ENCODE assay signal across 1 cellular context in genomic region chr16:88971371-88972097, GRCh38.
TF ChIP-seq lines count a peak whose summit lies in the region.

No MANE protein-coding gene starts in this region.

TF ChIP-seq in GM12878, 131 proteins besides CTCF, POLR2A, EP300 and RAD21 (continued from another document and continues in another):
- TF ChIP-seq POU2F2 (IDR thresholded peaks at IDR 0.05; ENCODE audit: borderline replicate concordance, low read depth, low read length) (peak; percentile 84; the same call in 2 of the 3 replicates), IKZF1 (conservative IDR thresholded peaks at IDR 0.05) (peak; percentile 99), ASH2L (IDR thresholded peaks at IDR 0.05; ENCODE audit: borderline replicate concordance, low read depth) (no peak), MXI1 (IDR thresholded peaks at IDR 0.05; ENCODE audit: low read depth, low read length) (peak; percentile 53; the same call in 1 of the 2 replicates), ZNF217 (IDR thresholded peaks at IDR 0.05) (peak; percentile 99), PBX3 (IDR thresholded peaks at IDR 0.05; ENCODE audit: insufficient replicate concordance, low read depth, low read length) (no peak), ZNF687 (IDR thresholded peaks at IDR 0.05) (peak; percentile 76; the same call in 1 of the 2 replicates), E4F1 (IDR thresholded peaks at IDR 0.05; ENCODE audit: borderline replicate concordance, partially characterized antibody) (peak; percentile 50), YY1 (IDR thresholded peaks at IDR 0.05; ENCODE audit: low read depth, low read length) (0 out of 2 replicates have a peak, but pooled peaks have one; percentile 44), RELB (IDR thresholded peaks at IDR 0.05; ENCODE audit: low read depth) (peak; percentile 97), DPF2 (IDR thresholded peaks at IDR 0.05) (peak; percentile 97), MTA2 (IDR thresholded peaks at IDR 0.05; ENCODE audit: low read depth) (peak; percentile 75), CHD1 (IDR thresholded peaks at IDR 0.05; ENCODE audit: low read depth, low read length) (peak; percentile 75; the same call in 1 of the 2 replicates), ZZZ3 (IDR thresholded peaks at IDR 0.05; ENCODE audit: control insufficient read depth, insufficient read length, low read depth) (no peak), MEF2B (IDR thresholded peaks at IDR 0.05; ENCODE audit: partially characterized antibody, poor library complexity, severe bottlenecking) (peak; percentile 66), ZNF274 (IDR thresholded peaks at IDR 0.05; ENCODE audit: insufficient read depth, insufficient read length) (no peak), BHLHE40 (IDR thresholded peaks at IDR 0.05; ENCODE audit: borderline replicate concordance in 1 of 2, low read depth in 2 of 2, low read length in 1 of 2) (peak; percentile 82 to 84; a peak in 3 of 4 replicates), JUND (IDR thresholded peaks at IDR 0.05; ENCODE audit: low read depth, low read length) (no peak), NBN (IDR thresholded peaks at IDR 0.05) (peak; percentile 92; the same call in 1 of the 2 replicates), FOXK2 (IDR thresholded peaks at IDR 0.05) (no peak), TAF1 (IDR thresholded peaks at IDR 0.05; ENCODE audit: borderline replicate concordance, low read depth, low read length) (peak; percentile 77; the same call in 1 of the 2 replicates), KDM1A (IDR thresholded peaks at IDR 0.05; ENCODE audit: borderline replicate concordance) (no peak), NKRF (conservative IDR thresholded peaks at IDR 0.05) (peak; percentile 90), GATAD2B (conservative IDR thresholded peaks at IDR 0.05; ENCODE audit: low read depth) (peak; percentile 98; the same call in 1 of the 2 replicates), CREM (IDR thresholded peaks at IDR 0.05; ENCODE audit: low read depth) (peak; percentile 79), ZBED1 (IDR thresholded peaks at IDR 0.05; ENCODE audit: borderline replicate concordance) (0 out of 2 replicates have a peak, but pooled peaks have one; percentile 70), ETV6 (conservative IDR thresholded peaks at IDR 0.05 in 1 of 2, IDR thresholded peaks at IDR 0.05 in 1 of 2; ENCODE audit: borderline replicate concordance in 1 of 2, low read depth in 1 of 2) (peak in 1 of 2 experiments; percentile 100; a peak in 2 of 4 replicates)
- TF ChIP-seq, protein P1, sequence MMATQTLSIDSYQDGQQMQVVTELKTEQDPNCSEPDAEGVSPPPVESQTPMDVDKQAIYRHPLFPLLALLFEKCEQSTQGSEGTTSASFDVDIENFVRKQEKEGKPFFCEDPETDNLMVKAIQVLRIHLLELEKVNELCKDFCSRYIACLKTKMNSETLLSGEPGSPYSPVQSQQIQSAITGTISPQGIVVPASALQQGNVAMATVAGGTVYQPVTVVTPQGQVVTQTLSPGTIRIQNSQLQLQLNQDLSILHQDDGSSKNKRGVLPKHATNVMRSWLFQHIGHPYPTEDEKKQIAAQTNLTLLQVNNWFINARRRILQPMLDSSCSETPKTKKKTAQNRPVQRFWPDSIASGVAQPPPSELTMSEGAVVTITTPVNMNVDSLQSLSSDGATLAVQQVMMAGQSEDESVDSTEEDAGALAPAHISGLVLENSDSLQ (IDR thresholded peaks at IDR 0.05): 0 out of 2 replicates have a peak, but pooled peaks have one; percentile 24
- TF ChIP-seq, protein P2, sequence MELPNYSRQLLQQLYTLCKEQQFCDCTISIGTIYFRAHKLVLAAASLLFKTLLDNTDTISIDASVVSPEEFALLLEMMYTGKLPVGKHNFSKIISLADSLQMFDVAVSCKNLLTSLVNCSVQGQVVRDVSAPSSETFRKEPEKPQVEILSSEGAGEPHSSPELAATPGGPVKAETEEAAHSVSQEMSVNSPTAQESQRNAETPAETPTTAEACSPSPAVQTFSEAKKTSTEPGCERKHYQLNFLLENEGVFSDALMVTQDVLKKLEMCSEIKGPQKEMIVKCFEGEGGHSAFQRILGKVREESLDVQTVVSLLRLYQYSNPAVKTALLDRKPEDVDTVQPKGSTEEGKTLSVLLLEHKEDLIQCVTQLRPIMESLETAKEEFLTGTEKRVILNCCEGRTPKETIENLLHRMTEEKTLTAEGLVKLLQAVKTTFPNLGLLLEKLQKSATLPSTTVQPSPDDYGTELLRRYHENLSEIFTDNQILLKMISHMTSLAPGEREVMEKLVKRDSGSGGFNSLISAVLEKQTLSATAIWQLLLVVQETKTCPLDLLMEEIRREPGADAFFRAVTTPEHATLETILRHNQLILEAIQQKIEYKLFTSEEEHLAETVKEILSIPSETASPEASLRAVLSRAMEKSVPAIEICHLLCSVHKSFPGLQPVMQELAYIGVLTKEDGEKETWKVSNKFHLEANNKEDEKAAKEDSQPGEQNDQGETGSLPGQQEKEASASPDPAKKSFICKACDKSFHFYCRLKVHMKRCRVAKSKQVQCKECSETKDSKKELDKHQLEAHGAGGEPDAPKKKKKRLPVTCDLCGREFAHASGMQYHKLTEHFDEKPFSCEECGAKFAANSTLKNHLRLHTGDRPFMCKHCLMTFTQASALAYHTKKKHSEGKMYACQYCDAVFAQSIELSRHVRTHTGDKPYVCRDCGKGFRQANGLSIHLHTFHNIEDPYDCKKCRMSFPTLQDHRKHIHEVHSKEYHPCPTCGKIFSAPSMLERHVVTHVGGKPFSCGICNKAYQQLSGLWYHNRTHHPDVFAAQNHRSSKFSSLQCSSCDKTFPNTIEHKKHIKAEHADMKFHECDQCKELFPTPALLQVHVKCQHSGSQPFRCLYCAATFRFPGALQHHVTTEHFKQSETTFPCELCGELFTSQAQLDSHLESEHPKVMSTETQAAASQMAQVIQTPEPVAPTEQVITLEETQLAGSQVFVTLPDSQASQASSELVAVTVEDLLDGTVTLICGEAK (IDR thresholded peaks at IDR 0.05; ENCODE audit: borderline replicate concordance): peak; percentile 33; the same call in 1 of the 2 replicates
- TF ChIP-seq, protein P3, sequence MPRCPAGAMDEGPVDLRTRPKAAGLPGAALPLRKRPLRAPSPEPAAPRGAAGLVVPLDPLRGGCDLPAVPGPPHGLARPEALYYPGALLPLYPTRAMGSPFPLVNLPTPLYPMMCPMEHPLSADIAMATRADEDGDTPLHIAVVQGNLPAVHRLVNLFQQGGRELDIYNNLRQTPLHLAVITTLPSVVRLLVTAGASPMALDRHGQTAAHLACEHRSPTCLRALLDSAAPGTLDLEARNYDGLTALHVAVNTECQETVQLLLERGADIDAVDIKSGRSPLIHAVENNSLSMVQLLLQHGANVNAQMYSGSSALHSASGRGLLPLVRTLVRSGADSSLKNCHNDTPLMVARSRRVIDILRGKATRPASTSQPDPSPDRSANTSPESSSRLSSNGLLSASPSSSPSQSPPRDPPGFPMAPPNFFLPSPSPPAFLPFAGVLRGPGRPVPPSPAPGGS (IDR thresholded peaks at IDR 0.05; ENCODE audit: borderline replicate concordance, insufficient read depth, low read depth, low read length, poor library complexity, severe bottlenecking): peak; percentile 84
- TF ChIP-seq, protein P4, sequence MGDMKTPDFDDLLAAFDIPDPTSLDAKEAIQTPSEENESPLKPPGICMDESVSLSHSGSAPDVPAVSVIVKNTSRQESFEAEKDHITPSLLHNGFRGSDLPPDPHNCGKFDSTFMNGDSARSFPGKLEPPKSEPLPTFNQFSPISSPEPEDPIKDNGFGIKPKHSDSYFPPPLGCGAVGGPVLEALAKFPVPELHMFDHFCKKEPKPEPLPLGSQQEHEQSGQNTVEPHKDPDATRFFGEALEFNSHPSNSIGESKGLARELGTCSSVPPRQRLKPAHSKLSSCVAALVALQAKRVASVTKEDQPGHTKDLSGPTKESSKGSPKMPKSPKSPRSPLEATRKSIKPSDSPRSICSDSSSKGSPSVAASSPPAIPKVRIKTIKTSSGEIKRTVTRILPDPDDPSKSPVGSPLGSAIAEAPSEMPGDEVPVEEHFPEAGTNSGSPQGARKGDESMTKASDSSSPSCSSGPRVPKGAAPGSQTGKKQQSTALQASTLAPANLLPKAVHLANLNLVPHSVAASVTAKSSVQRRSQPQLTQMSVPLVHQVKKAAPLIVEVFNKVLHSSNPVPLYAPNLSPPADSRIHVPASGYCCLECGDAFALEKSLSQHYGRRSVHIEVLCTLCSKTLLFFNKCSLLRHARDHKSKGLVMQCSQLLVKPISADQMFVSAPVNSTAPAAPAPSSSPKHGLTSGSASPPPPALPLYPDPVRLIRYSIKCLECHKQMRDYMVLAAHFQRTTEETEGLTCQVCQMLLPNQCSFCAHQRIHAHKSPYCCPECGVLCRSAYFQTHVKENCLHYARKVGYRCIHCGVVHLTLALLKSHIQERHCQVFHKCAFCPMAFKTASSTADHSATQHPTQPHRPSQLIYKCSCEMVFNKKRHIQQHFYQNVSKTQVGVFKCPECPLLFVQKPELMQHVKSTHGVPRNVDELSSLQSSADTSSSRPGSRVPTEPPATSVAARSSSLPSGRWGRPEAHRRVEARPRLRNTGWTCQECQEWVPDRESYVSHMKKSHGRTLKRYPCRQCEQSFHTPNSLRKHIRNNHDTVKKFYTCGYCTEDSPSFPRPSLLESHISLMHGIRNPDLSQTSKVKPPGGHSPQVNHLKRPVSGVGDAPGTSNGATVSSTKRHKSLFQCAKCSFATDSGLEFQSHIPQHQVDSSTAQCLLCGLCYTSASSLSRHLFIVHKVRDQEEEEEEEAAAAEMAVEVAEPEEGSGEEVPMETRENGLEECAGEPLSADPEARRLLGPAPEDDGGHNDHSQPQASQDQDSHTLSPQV (IDR thresholded peaks at IDR 0.05): peak; percentile 69; the same call in 1 of the 2 replicates
